Comparison of ENCODE assay signal across 8 cellular contexts in the genomic region with DNA sequence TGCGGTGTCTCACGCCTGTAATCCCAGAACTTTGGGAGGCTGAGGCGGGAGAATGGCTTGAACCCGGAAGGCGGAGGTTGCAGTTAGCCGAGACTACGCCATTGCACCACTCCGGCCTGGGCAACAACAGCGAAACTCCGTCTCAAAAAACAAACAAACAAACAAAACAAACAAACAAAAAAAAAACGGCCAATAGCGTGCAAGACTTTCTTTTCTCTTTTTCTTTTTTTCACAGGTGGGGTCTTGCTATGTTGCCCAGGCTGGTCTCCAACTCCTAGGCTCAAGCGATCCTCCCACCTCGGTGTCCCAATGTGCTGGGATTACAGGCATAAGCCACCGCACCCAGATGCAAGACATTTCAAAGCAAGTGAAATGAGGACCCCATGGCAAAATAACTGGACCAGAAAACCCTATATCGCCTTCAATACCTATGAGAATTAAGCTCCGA. TPM values are rescaled to one million over a fixed set of nuclear protein-coding genes. Genes with fewer than 3 reads are reported as not detected.
DNase-seq lines count a peak whose midpoint lies in the region; ATAC-seq, FAIRE-seq and TF ChIP-seq lines count a peak whose summit lies in the region.
"Had no signal": no experiment of that assay in that cellular context is flagged by ENCODE, and none has a peak within 500 bp of the region (broad histone marks: within the 10 kb centered on the region; RNA-seq: fewer than 3 reads in every experiment).

No MANE protein-coding gene starts in this region.

- 90 to 95% methylated on average over 17 of the region's 17 CpGs for WGBS in lower leg skin, 2 donors

- H3K27ac ChIP-seq in HL-60 (replicated peaks) (no peak overlapping the region), keratinocyte (ENCODE audit: control insufficient read depth, insufficient read depth, low read length) (peak overlapping the region; percentile 98)

- H3K27me3 ChIP-seq in HL-60 (ENCODE audit: insufficient read depth, poor library complexity, severe bottlenecking) (no peaks in the 10 kb centered on the region), keratinocyte (ENCODE audit: control insufficient read depth, extremely low read depth, insufficient read depth, low read length) (no peaks in the 10 kb centered on the region)

- H3K4me3 Mint-ChIP-seq in activated T-helper 2 cell treated with anti-CD3 and anti-CD28 coated beads, Interferon-gamma antibody, Interleukin-2, Interleukin-4, amounts not matched to agents 10 μg/mL and 5 μg/mL and 100 μg/mL, durations not matched to agents 14 hours and 24 hours and 36 hours (ENCODE audit: low read depth), result peak overlapping the region; percentile 92
- H3K4me3 Mint-ChIP-seq in stimulated activated memory B cell treated with anti-CD40 and anti-IgM and Interleukin-4, amounts not matched to agents 10 μg/mL and 1 μg/mL and 100 μg/mL, for 72 hours, result peak overlapping the region; percentile 95

- TF ChIP-seq POLR2A in lower leg skin (IDR thresholded peaks at IDR 0.05), result no peak

- peaks cover 65% of the 10 kb centered on the region for H3K79me2 ChIP-seq in keratinocyte (ENCODE audit: control insufficient read depth, insufficient read depth, low read length)

- TF ChIP-seq CTCF in HL-60 (IDR thresholded peaks at IDR 0.05; ENCODE audit: insufficient read depth, low read length) (no peak), keratinocyte (optimal IDR thresholded peaks at IDR 0.05 in 1 of 3, IDR thresholded peaks at IDR 0.05 in 1 of 3, conservative IDR thresholded peaks at IDR 0.05 in 1 of 3; ENCODE audit: extremely low read depth in 1 of 3, insufficient read depth in 2 of 3, low read length in 3 of 3) (no peak), lower leg skin (IDR thresholded peaks at IDR 0.05) (no peak)

- peaks cover 7% of the 10 kb centered on the region for H3K9me1 ChIP-seq in keratinocyte (ENCODE audit: control insufficient read depth, extremely low read depth, insufficient read depth, low read length)

- DNase-seq in HL-60 (ENCODE audit: low read depth in 1 of 2, low spot score in 1 of 2) (no peak), keratinocyte (ENCODE audit: low read depth, low spot score) (no peak), lower leg skin (ENCODE audit: low spot score in 2 of 2) (no peak)
- no peak for DNase-seq in activated T-helper 2 cell treated with anti-CD3 and anti-CD28 coated beads, Interferon-gamma antibody, Interleukin-2, Interleukin-4, amounts not matched to agents 10 μg/mL and 5 μg/mL and 100 μg/mL, durations not matched to agents 14 hours and 24 hours and 36 hours (ENCODE audit: low spot score)
- DNase-seq in stimulated activated CD4-positive, alpha-beta T cell treated with anti-CD3 and anti-CD28 coated beads, Interleukin-1b, Interleukin-23, amount 100 ng/mL, for 48 hours, result no peak

- peaks cover 3 to 5% of the 10 kb centered on the region in 2 experiments for H3K36me3 ChIP-seq in keratinocyte (ENCODE audit: control insufficient read depth in 2 of 2, extremely low read depth in 1 of 2, insufficient read depth in 2 of 2, low read length in 2 of 2)

- dilution Hi-C loops in keratinocyte (cut with MboI; ENCODE audit: extremely low pct_ligation_motif_present, low sequenced_read_pairs), result no loop called here

- no peaks in the 10 kb centered on the region for H3K9me3 ChIP-seq in keratinocyte (ENCODE audit: control insufficient read depth, low read depth, low read length)

- H3K4me2 ChIP-seq in keratinocyte (ENCODE audit: control insufficient read depth, extremely low read depth, insufficient read depth, low read depth, low read length), result peak overlapping the region; percentile 92

- H3K4me3 ChIP-seq in HL-60 (replicated peaks; ENCODE audit: insufficient read depth, low read length) (peak overlapping the region; percentile 82; the same call in 1 of the 2 replicates), keratinocyte (ENCODE audit: control insufficient read depth in 2 of 3, extremely low read depth in 1 of 3, insufficient read depth in 2 of 3, low read depth in 1 of 3, low read length in 3 of 3) (peak overlapping the region; percentile 97 to 100 (median 99)), lower leg skin (ENCODE audit: low read depth, poor library complexity, severe bottlenecking) (no peak overlapping the region)

- FAIRE-seq in keratinocyte (lab: Jason Lieb, UNC), result no peak
- FAIRE-seq: HTR-8/SVneo had no signal

- ATAC-seq in stimulated activated memory B cell treated with anti-CD40 and anti-IgM and Interleukin-4, amounts not matched to agents 10 μg/mL and 1 μg/mL and 100 μg/mL, for 72 hours, result no peak
- no peak for ATAC-seq in HG03095 (IDR thresholded peaks at IDR 0.05; ENCODE audit: unreplicated experiment)

- no peaks in the 10 kb centered on the region for H3K27me3 Mint-ChIP-seq in activated T-helper 2 cell treated with anti-CD3 and anti-CD28 coated beads, Interferon-gamma antibody, Interleukin-2, Interleukin-4, amounts not matched to agents 10 μg/mL and 5 μg/mL and 100 μg/mL, durations not matched to agents 14 hours and 24 hours and 36 hours (ENCODE audit: low read depth)
- H3K27me3 Mint-ChIP-seq in stimulated activated memory B cell treated with anti-CD40 and anti-IgM and Interleukin-4, amounts not matched to agents 10 μg/mL and 1 μg/mL and 100 μg/mL, for 72 hours, result no peaks in the 10 kb centered on the region

- H3K4me1 ChIP-seq in keratinocyte (ENCODE audit: control insufficient read depth, extremely low read depth, insufficient read depth, low read length), result peaks cover 45% of the 10 kb centered on the region

- H3K9me3 Mint-ChIP-seq in activated T-helper 2 cell treated with anti-CD3 and anti-CD28 coated beads, Interferon-gamma antibody, Interleukin-2, Interleukin-4, amounts not matched to agents 10 μg/mL and 5 μg/mL and 100 μg/mL, durations not matched to agents 14 hours and 24 hours and 36 hours, result no peaks in the 10 kb centered on the region
- H3K9me3 Mint-ChIP-seq in stimulated activated memory B cell treated with anti-CD40 and anti-IgM and Interleukin-4, amounts not matched to agents 10 μg/mL and 1 μg/mL and 100 μg/mL, for 72 hours, result no peaks in the 10 kb centered on the region

- H3K36me3 Mint-ChIP-seq in activated T-helper 2 cell treated with anti-CD3 and anti-CD28 coated beads, Interferon-gamma antibody, Interleukin-2, Interleukin-4, amounts not matched to agents 10 μg/mL and 5 μg/mL and 100 μg/mL, durations not matched to agents 14 hours and 24 hours and 36 hours (ENCODE audit: low read depth), result peaks cover 5% of the 10 kb centered on the region
- H3K36me3 Mint-ChIP-seq in stimulated activated memory B cell treated with anti-CD40 and anti-IgM and Interleukin-4, amounts not matched to agents 10 μg/mL and 1 μg/mL and 100 μg/mL, for 72 hours, result peaks cover 5% of the 10 kb centered on the region

- no peak overlapping the region for H3K27ac Mint-ChIP-seq in activated T-helper 2 cell treated with anti-CD3 and anti-CD28 coated beads, Interferon-gamma antibody, Interleukin-2, Interleukin-4, amounts not matched to agents 10 μg/mL and 5 μg/mL and 100 μg/mL, durations not matched to agents 14 hours and 24 hours and 36 hours
- peak overlapping the region; percentile 85 for H3K27ac Mint-ChIP-seq in stimulated activated memory B cell treated with anti-CD40 and anti-IgM and Interleukin-4, amounts not matched to agents 10 μg/mL and 1 μg/mL and 100 μg/mL, for 72 hours

- intact Hi-C loops in activated T-helper 2 cell treated with anti-CD3 and anti-CD28 coated beads, Interferon-gamma antibody, Interleukin-2, Interleukin-4, amounts not matched to agents 10 μg/mL and 5 μg/mL and 100 μg/mL, durations not matched to agents 14 hours and 24 hours and 36 hours (cut with micrococcal nuclease), result no loop called here
- intact Hi-C loops in lower leg skin (cut with DNase I; ENCODE audit: low total_unique reads), result loop anchor here (10.0 kb wide), 1 partner anchor 45 kb away; no protein-coding TSS in a partner anchor

- H3K4me1 Mint-ChIP-seq in activated T-helper 2 cell treated with anti-CD3 and anti-CD28 coated beads, Interferon-gamma antibody, Interleukin-2, Interleukin-4, amounts not matched to agents 10 μg/mL and 5 μg/mL and 100 μg/mL, durations not matched to agents 14 hours and 24 hours and 36 hours (ENCODE audit: low read depth), result peaks cover 39% of the 10 kb centered on the region
- peaks cover 70% of the 10 kb centered on the region for H3K4me1 Mint-ChIP-seq in stimulated activated memory B cell treated with anti-CD40 and anti-IgM and Interleukin-4, amounts not matched to agents 10 μg/mL and 1 μg/mL and 100 μg/mL, for 72 hours

- H3K9ac ChIP-seq in keratinocyte (ENCODE audit: control insufficient read depth, extremely low read depth, insufficient read depth, low read length), result peak overlapping the region; percentile 99

- H2AFZ ChIP-seq in keratinocyte (ENCODE audit: control insufficient read depth, low read length), result no peak overlapping the region

- peaks cover 11% of the 10 kb centered on the region for H4K20me1 ChIP-seq in keratinocyte (ENCODE audit: control insufficient read depth, extremely low read depth, insufficient read depth, low read length)

RNA-seq across cellular contexts. Expression of a gene that starts 1.6 kb away (rescaled TPM):
- 108 and 110 TPM in 2 replicates for total RNA-seq in activated T-helper 2 cell treated with anti-CD3 and anti-CD28 coated beads, Interferon-gamma antibody, Interleukin-2, Interleukin-4, amounts not matched to agents 10 μg/mL and 5 μg/mL and 100 μg/mL, durations not matched to agents 14 hours and 24 hours and 36 hours
- polyA plus RNA-seq in keratinocyte, result 1,046 to 1,773 TPM (median 1,075 TPM) in 3 replicates
- polyA plus RNA-seq in keratinocyte (2011; ENCODE audit: low read depth), result 402 TPM
- 506 and 636 TPM in 2 replicates for polyA plus RNA-seq in keratinocyte (2011; cell fraction: cytosol; rRNA removed)
- 2,809 and 2,922 TPM in 2 replicates for polyA plus RNA-seq in keratinocyte (2011; cell fraction: nucleus; rRNA removed)
- 770 and 922 TPM in 2 replicates for polyA plus RNA-seq in keratinocyte (2012; ENCODE audit: low replicate concordance)
- 923 to 1,705 TPM (median 959 TPM) in 3 replicates for polyA minus RNA-seq in keratinocyte
- polyA minus RNA-seq in keratinocyte (2011; cell fraction: cytosol; rRNA and poly(A)+ RNA removed), result 929 TPM
- polyA minus RNA-seq in keratinocyte (2011; cell fraction: nucleus; rRNA and poly(A)+ RNA removed), result 2,484 and 3,447 TPM in 2 replicates
- 100 to 1,000 TPM; 425 to 693 (median 495) TPM for total RNA-seq in lower leg skin
